ENCODE assay signal across 9 cellular contexts in the genomic region with DNA sequence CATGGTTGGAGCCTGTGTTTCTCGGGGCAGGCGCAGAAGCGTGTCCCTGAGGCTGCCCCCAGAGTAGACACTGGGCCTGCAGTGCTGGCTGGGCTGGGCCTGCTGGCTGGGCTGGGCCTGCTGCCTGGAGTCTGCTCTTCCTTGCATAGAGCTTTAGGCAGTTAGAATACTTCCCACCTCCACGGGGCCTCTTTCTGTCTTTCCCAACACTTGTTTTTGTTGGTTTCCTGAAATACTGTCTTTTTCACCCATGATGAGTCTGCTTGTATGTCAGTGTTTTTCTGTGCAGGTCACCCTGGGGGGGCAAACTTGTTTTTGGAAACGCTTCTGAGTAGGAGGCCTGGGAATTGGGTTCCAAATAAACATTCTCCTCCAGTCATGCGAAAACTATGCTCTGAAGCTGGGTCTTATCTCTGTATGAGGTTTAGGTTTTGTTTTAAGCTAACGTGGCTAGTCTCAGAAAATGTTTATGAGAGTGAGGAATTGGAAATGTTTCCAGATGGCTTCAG. TPM values are rescaled to one million over a fixed set of nuclear protein-coding genes. Genes with fewer than 3 reads are reported as not detected.
DNase-seq lines count a peak whose midpoint lies in the region; ATAC-seq and TF ChIP-seq lines count a peak whose summit lies in the region.
"Had no signal": no experiment of that assay in that cellular context is flagged by ENCODE, and none has a peak within 500 bp of the region (broad histone marks: within the 10 kb centered on the region; RNA-seq: fewer than 3 reads in every experiment).

No MANE protein-coding gene starts in this region.

- H3K27me3 ChIP-seq in HL-60 (ENCODE audit: insufficient read depth, poor library complexity, severe bottlenecking) (no peaks in the 10 kb centered on the region), thyroid gland (no peaks in the 10 kb centered on the region)

- H3K27ac ChIP-seq in HL-60 (replicated peaks): peak overlapping the region; percentile 31; the same call in 1 of the 2 replicates
- peak overlapping the region; percentile 15 for H3K27ac ChIP-seq in cingulate gyrus (ENCODE audit: low read depth, low read length)
- peak overlapping the region; percentile 85 to 97 (median 96) for H3K27ac ChIP-seq in thyroid gland

- H3K36me3 ChIP-seq in thyroid gland: peaks cover 7 to 11% of the 10 kb centered on the region in 2 donors

- H3K4me3 ChIP-seq in HL-60 (replicated peaks; ENCODE audit: insufficient read depth, low read length) (no peak overlapping the region), thyroid gland (replicated peaks in 1 of 3) (no peak overlapping the region)

- intact Hi-C loops in thyroid gland (cut with DNase I): loop anchor here (5.0 kb wide), 1 partner anchor 35 kb away; no protein-coding TSS in a partner anchor

- no peak for ATAC-seq in GM21526 (IDR thresholded peaks at IDR 0.05; ENCODE audit: low FRiP score, unreplicated experiment)
- ATAC-seq in HG03378 (IDR thresholded peaks at IDR 0.05; ENCODE audit: unreplicated experiment): no peak
- ATAC-seq: HCT116 had no signal

- TF ChIP-seq CTCF in HL-60 (IDR thresholded peaks at IDR 0.05; ENCODE audit: insufficient read depth, low read length): no peak
- no peak for TF ChIP-seq CTCF in thyroid gland (IDR thresholded peaks at IDR 0.05)

- 16 to 21% methylated on average over 7 of the region's 7 CpGs for WGBS in thyroid gland, 2 donors

- H3K9me3 ChIP-seq in thyroid gland: no peaks in the 10 kb centered on the region

- DNase-seq in HL-60 (ENCODE audit: low read depth in 1 of 2, low spot score in 1 of 2) (peak in 1 of 2 experiments; percentile 4), medulla oblongata (ENCODE audit: extremely low spot score) (peak; percentile 33), thyroid gland (peak; percentile 87 to 88), NCI-H2081 (lab: John Stamatoyannopoulos, UW) (no peak), NCI-H2029 treated with DMSO at 0.1 percent for 48 hours (lab: John Stamatoyannopoulos, UW) (no peak)

- peaks cover 32 to 49% of the 10 kb centered on the region in 2 donors for H3K4me1 ChIP-seq in thyroid gland

- no peak for TF ChIP-seq POLR2A in thyroid gland (IDR thresholded peaks at IDR 0.05)

RNA-seq across cellular contexts. Expression of gene TRMT44, which starts 32.2 kb away (rescaled TPM):
- 10 to 100 TPM; 36.4 to 56.4 (median 43.9) TPM for total RNA-seq in thyroid gland

RNA-seq across cellular contexts. Expression of gene ACOX3, which starts 32.2 kb away (rescaled TPM):
- total RNA-seq in thyroid gland: 10 to 100 TPM; 28.2 to 61.8 (median 47.7) TPM

Comparison
In these comparisons a context has a peak if more than half of its experiments do, and no peak if none do; other contexts are left out.
1. DNase-seq: peak in medulla oblongata (single experiment) and thyroid gland (2 of 2); none in NCI-H2081 (0 of 2) and NCI-H2029 treated with DMSO at 0.1 percent for 48 hours (single experiment).
2. H3K27ac ChIP-seq: peak in every context shown above with its lines; median percentile 96 in thyroid gland; 31 in HL-60; 15 in cingulate gyrus.